Comparison of ENCODE assay signal across 9 cellular contexts in genomic region chr2:171574149-171574795, GRCh38. TPM values are rescaled to one million over a fixed set of nuclear protein-coding genes. Genes with fewer than 3 reads are reported as not detected.
DNase-seq lines count a peak whose midpoint lies in the region; ATAC-seq and TF ChIP-seq lines count a peak whose summit lies in the region.
"Had no signal": no experiment of that assay in that cellular context is flagged by ENCODE, and none has a peak within 500 bp of the region (broad histone marks: within the 10 kb centered on the region; RNA-seq: fewer than 3 reads in every experiment).

No MANE protein-coding gene starts in this region.

- no peaks in the 10 kb centered on the region for H3K79me1 ChIP-seq in neuronal stem cell (ENCODE audit: low read depth, low read length)

- intact Hi-C loops in Panc1 (cut with micrococcal nuclease; ENCODE audit: unreplicated experiment): loop anchor here (5.0 kb wide), 1 partner anchor 528 kb away; the partner anchor contains the start of gene DLX2

- H3K27ac ChIP-seq in Panc1 (ENCODE audit: low read length): no peak overlapping the region
- no peak overlapping the region for H3K27ac ChIP-seq in neuronal stem cell (replicated peaks; ENCODE audit: low read length)

- H3K4me2 ChIP-seq in neuronal stem cell (ENCODE audit: insufficient read depth, low read length, poor library complexity, severe bottlenecking): no peak overlapping the region

- no peak overlapping the region for H3K18ac ChIP-seq in neuronal stem cell (ENCODE audit: low read length)

- ATAC-seq in Panc1: peak; percentile 99
- ATAC-seq in activated T-cell treated with anti-CD3 and anti-CD28 coated beads, Interleukin-2, amount 50 U/mL, for 72 hours (replicated peaks in 1 of 2): peak; percentile 95 to 97

- no TSS peak for BruUV-seq in Panc1 (replicated peaks; lab: Mats Ljungman, UMichigan)

- H2BK5ac ChIP-seq in neuronal stem cell (ENCODE audit: low read length): no peak overlapping the region

- H2AK5ac ChIP-seq in neuronal stem cell (ENCODE audit: low read depth, low read length): no peak overlapping the region

- H2AFZ ChIP-seq in neuronal stem cell (ENCODE audit: low read length): peak overlapping the region; percentile 85

- 0 out of 2 replicates have a peak, but pooled peaks cover 4% of the 10 kb centered on the region for H3K27me3 ChIP-seq in Panc1 (ENCODE audit: control insufficient read depth, insufficient read depth, low read length)
- peaks cover 0 to 27% (median 0%) of the 10 kb centered on the region in 3 experiments for H3K27me3 ChIP-seq in neuronal stem cell (ENCODE audit: control insufficient read depth in 3 of 3, insufficient read depth in 3 of 3, low read depth in 1 of 3, low read length in 3 of 3)

- no peak overlapping the region for H2BK15ac ChIP-seq in neuronal stem cell (ENCODE audit: low read length)

- POLR2A ChIA-PET in Panc1 (lab: Charles Lee): no interaction called here

- CTCF ChIA-PET in Panc1 (lab: Charles Lee): interaction anchor here (0.6 to 0.7 kb wide), 2 partner anchors 130 to 138 kb away, joined by 3 read pairs; no protein-coding TSS in a partner anchor

- no peak overlapping the region for H4K91ac ChIP-seq in neuronal stem cell (ENCODE audit: low read depth, low read length, poor library complexity)

- peak overlapping the region in 1 of 2 donors; percentile 14 for H3K4me3 Mint-ChIP-seq in activated T-cell treated with anti-CD3 and anti-CD28 coated beads, Interleukin-2, amount 50 U/mL, for 72 hours
- H3K4me3 Mint-ChIP-seq: dendritic cell treated with granulocyte-macrophage colony-stimulating factor and Interleukin-4, amounts not matched to agents 40 ng/mL and 50 ng/mL, for 4 days had no signal

- no peak overlapping the region for H3K4ac ChIP-seq in neuronal stem cell (ENCODE audit: low read length)

- H3K27ac Mint-ChIP-seq in activated T-cell treated with anti-CD3 and anti-CD28 coated beads, Interleukin-2, amount 50 U/mL, for 72 hours: no peak overlapping the region
- H3K27ac Mint-ChIP-seq: dendritic cell treated with granulocyte-macrophage colony-stimulating factor and Interleukin-4, amounts not matched to agents 40 ng/mL and 50 ng/mL, for 4 days had no signal

- no peak overlapping the region for H2BK120ac ChIP-seq in neuronal stem cell (ENCODE audit: low read depth, low read length)

- H3K9ac ChIP-seq in neuronal stem cell (ENCODE audit: low read depth, low read length, poor library complexity): no peak overlapping the region

- H3K4me3 ChIP-seq in Panc1 (ENCODE audit: low read depth in 2 of 2, low read length in 2 of 2) (no peak overlapping the region), fibroblast of pulmonary artery (replicated peaks; ENCODE audit: low read depth, low read length) (no peak overlapping the region), neuronal stem cell (ENCODE audit: low read length in 2 of 2) (peak overlapping the region in 1 of 2 donors; percentile 10)

- H3K4me1 ChIP-seq in Panc1 (ENCODE audit: control insufficient read depth, insufficient read depth, low read length) (no peaks in the 10 kb centered on the region), neuronal stem cell (ENCODE audit: control insufficient read depth in 2 of 2, insufficient read depth in 1 of 2, low read depth in 1 of 2, low read length in 2 of 2) (no peaks in the 10 kb centered on the region)

- H3K4me1 Mint-ChIP-seq in activated T-cell treated with anti-CD3 and anti-CD28 coated beads, Interleukin-2, amount 50 U/mL, for 72 hours (ENCODE audit: low read depth): peaks cover 7% of the 10 kb centered on the region

- H3K9me3 ChIP-seq in Panc1 (ENCODE audit: control insufficient read depth, insufficient read depth, low read depth, low read length) (no peaks in the 10 kb centered on the region), neuronal stem cell (replicated peaks in 1 of 2; ENCODE audit: control insufficient read depth in 2 of 2, insufficient read depth in 1 of 2, low read depth in 1 of 2, low read length in 2 of 2) (no peaks in the 10 kb centered on the region)

- H4K8ac ChIP-seq in neuronal stem cell (ENCODE audit: low read depth, low read length): no peak overlapping the region

- DNase-seq in Caki2 (ENCODE audit: low read depth): peak; percentile 68
- peak; percentile 85 for DNase-seq in GM20000 (ENCODE audit: low spot score)
- DNase-seq in HT1080 (ENCODE audit: low read depth): peak; percentile 78
- peak; percentile 38 for DNase-seq in Panc1 (ENCODE audit: low read depth, low spot score)
- DNase-seq in activated T-cell treated with anti-CD3 and anti-CD28 coated beads, Interleukin-2, amount 50 U/mL, for 72 hours: peak; percentile 82 to 88
- peak; percentile 81 for DNase-seq in fibroblast of pulmonary artery (ENCODE audit: low read depth)
- DNase-seq in neuronal stem cell (ENCODE audit: low spot score): peak; percentile 70
- peak; percentile 52 for DNase-seq in stromal cell of bone marrow (ENCODE audit: low read depth)

- no CpG with 5 or more reads among the region's 21 CpGs for WGBS in neuronal stem cell (ENCODE audit: extremely low coverage in 2 of 2, insufficient read length in 2 of 2, insufficient replicate concordance in 1 of 2), 2 donors

- in situ Hi-C loops in Caki2 (cut with HindIII; ENCODE audit: low pct_unique_long_range_greater_than_20kb, low sequenced_read_pairs) (no loop called here), Panc1 (cut with HindIII; ENCODE audit: low pct_unique_long_range_greater_than_20kb, low sequenced_read_pairs) (no loop called here)

- no peaks in the 10 kb centered on the region for H3K36me3 ChIP-seq in Panc1 (ENCODE audit: control insufficient read depth, insufficient read depth, low read length)
- H3K36me3 ChIP-seq in neuronal stem cell (replicated peaks in 1 of 2; ENCODE audit: control insufficient read depth in 2 of 2, insufficient read depth in 2 of 2, low read length in 2 of 2): no peaks in the 10 kb centered on the region

- H3K23ac ChIP-seq in neuronal stem cell (ENCODE audit: low read depth, low read length, poor library complexity): no peak overlapping the region

- no peak overlapping the region for H3K14ac ChIP-seq in neuronal stem cell (ENCODE audit: low read length)

- no peak overlapping the region for H2BK12ac ChIP-seq in neuronal stem cell (ENCODE audit: low read length)

- TF ChIP-seq CTCF in GM20000 (IDR thresholded peaks at IDR 0.05; ENCODE audit: extremely low read depth, missing control alignments) (peak; percentile 95), Panc1 (IDR thresholded peaks at IDR 0.05) (peak; percentile 99), fibroblast of pulmonary artery (IDR thresholded peaks at IDR 0.05; ENCODE audit: low read length, missing control alignments) (peak; percentile 95)

- no peaks in the 10 kb centered on the region for H3K36me3 Mint-ChIP-seq in activated T-cell treated with anti-CD3 and anti-CD28 coated beads, Interleukin-2, amount 50 U/mL, for 72 hours (ENCODE audit: insufficient read depth in 2 of 2)

- H3K9me3 Mint-ChIP-seq in activated T-cell treated with anti-CD3 and anti-CD28 coated beads, Interleukin-2, amount 50 U/mL, for 72 hours: no peaks in the 10 kb centered on the region
- H3K9me3 Mint-ChIP-seq: dendritic cell treated with granulocyte-macrophage colony-stimulating factor and Interleukin-4, amounts not matched to agents 40 ng/mL and 50 ng/mL, for 4 days had no signal

- no peaks in the 10 kb centered on the region for H3K27me3 Mint-ChIP-seq in activated T-cell treated with anti-CD3 and anti-CD28 coated beads, Interleukin-2, amount 50 U/mL, for 72 hours (ENCODE audit: low read depth)
- H3K27me3 Mint-ChIP-seq: dendritic cell treated with granulocyte-macrophage colony-stimulating factor and Interleukin-4, amounts not matched to agents 40 ng/mL and 50 ng/mL, for 4 days had no signal

RNA-seq across cellular contexts. Expression of gene CYBRD1, which starts 52.0 kb away (rescaled TPM):
- not detected in 2 replicates for total RNA-seq in Caki2 (2014; rRNA removed; shearing (Covaris generic); ENCODE audit: low replicate concordance)
- total RNA-seq in HT1080 (2014; rRNA removed; shearing (Covaris generic)): 28.2 and 28.4 TPM in 2 replicates
- polyA plus RNA-seq in HT1080 (2015; cell fraction: cytosol; rRNA removed): 12.5 and 15.9 TPM in 2 replicates
- 9.3 and 9.6 TPM in 2 replicates for polyA plus RNA-seq in HT1080 (2015; cell fraction: nucleus; rRNA removed)
- 2.5 TPM for total RNA-seq in Panc1 (2021; ENCODE audit: unreplicated experiment)
- 1.7 TPM for polyA plus RNA-seq in Panc1 (2012; ENCODE audit: insufficient read length)
- total RNA-seq in activated T-cell treated with anti-CD3 and anti-CD28 coated beads, Interleukin-2, amount 50 U/mL, for 72 hours: 1 to 10 TPM; 1.1 to 3.2 TPM
- polyA plus RNA-seq in neuronal stem cell (2013, experiment 1 of 2): 6.9 TPM
- 6.5 TPM for polyA plus RNA-seq in neuronal stem cell (2013, experiment 2 of 2)
